Comparison of ENCODE assay signal across 20 cellular contexts in genomic region chr2:173386441-173387044, GRCh38. TPM values are rescaled to one million over a fixed set of nuclear protein-coding genes. Genes with fewer than 3 reads are reported as not detected.
DNase-seq lines count a peak whose midpoint lies in the region; ATAC-seq and TF ChIP-seq lines count a peak whose summit lies in the region.
"Had no signal": no experiment of that assay in that cellular context is flagged by ENCODE, and none has a peak within 500 bp of the region (broad histone marks: within the 10 kb centered on the region; RNA-seq: fewer than 3 reads in every experiment).

No MANE protein-coding gene starts in this region.

- H3K27me3 ChIP-seq in GM23338 (ENCODE audit: insufficient read depth) = no peaks in the 10 kb centered on the region

- H3K79me2 ChIP-seq in GM23338 (replicated peaks; ENCODE audit: insufficient read depth) = no peaks in the 10 kb centered on the region

- H3K9me2 ChIP-seq in GM23338 (ENCODE audit: insufficient read depth) = no peaks in the 10 kb centered on the region

- H3K36me3 ChIP-seq in GM23338 (ENCODE audit: insufficient read depth) = no peaks in the 10 kb centered on the region; the same call in 1 of the 2 replicates

- peaks cover 4% of the 10 kb centered on the region for H3K27me3 Mint-ChIP-seq in GM23338 (ENCODE audit: insufficient read depth, low read depth, poor library complexity)

- DNase-seq in GM23338 (ENCODE audit: low spot score) (peak; percentile 33), NCI-H2227 treated with DMSO at 0.1 percent for 48 hours (lab: John Stamatoyannopoulos, UW) (peak; percentile 48), left kidney (ENCODE audit: low read depth, low spot score) (peak; percentile 80), retina (peak; percentile 73), NCI-H526 (lab: John Stamatoyannopoulos, UW) (no peak)
- no peak for DNase-seq in activated naive CD4-positive, alpha-beta T cell treated with Interleukin-2 at 50 U/mL for 16 hours
- DNase-seq: DMS53, GF-D8, H7, HFFc6, KG1, NCI-H1092, NCI-H1436, NCI-H187 treated with DMSO at 0.1 percent for 48 hours, NCI-H446, NCI-H526 treated with DMSO at 0.1 percent for 48 hours had no signal

- peak overlapping the region; percentile 67; the same call in 1 of the 2 replicates for H2AFZ ChIP-seq in GM23338

- no peak for TF ChIP-seq CTCF in GM23338 (conservative IDR thresholded peaks at IDR 0.05; ENCODE audit: low read depth in 2 of 2)

- no peaks in the 10 kb centered on the region for H3K9me3 Mint-ChIP-seq in GM23338
- H3K9me3 Mint-ChIP-seq: HFFc6 had no signal

- peaks cover 8% of the 10 kb centered on the region; the same call in 2 of the 3 replicates for H3K36me3 Mint-ChIP-seq in GM23338 (ENCODE audit: low read depth)

- H3K4me1 Mint-ChIP-seq in GM23338 = peaks cover 15% of the 10 kb centered on the region

- peak overlapping the region; percentile 41; the same call in 1 of the 2 replicates for H3K27ac Mint-ChIP-seq in GM23338
- H3K27ac Mint-ChIP-seq: HFFc6 had no signal

- H3K4me1 ChIP-seq in GM23338 (ENCODE audit: insufficient read depth) = 0 out of 2 replicates have a peak, but pooled peaks cover 10% of the 10 kb centered on the region

- H3F3A ChIP-seq in GM23338 (replicated peaks; ENCODE audit: low read depth) = no peaks in the 10 kb centered on the region

- ATAC-seq in GM23338 (peak; percentile 77), HG03521 (IDR thresholded peaks at IDR 0.05; ENCODE audit: unreplicated experiment) (no peak)
- ATAC-seq: Right ventricle myocardium inferior had no signal

- H3K4me3 Mint-ChIP-seq in GM23338 = no peak overlapping the region
- H3K4me3 Mint-ChIP-seq: HFFc6 had no signal

- H3K27ac ChIP-seq in GM23338 (ENCODE audit: low read depth) = 0 out of 2 replicates have a peak overlapping the region, but pooled peaks have one; percentile 16
- H3K27ac ChIP-seq: C4-2B, HL-60 had no signal

- no peaks in the 10 kb centered on the region for H4K20me1 ChIP-seq in GM23338 (replicated peaks; ENCODE audit: insufficient read depth)

- no peak overlapping the region for H3K4me3 ChIP-seq in GM23338

- no peak overlapping the region for H3K4me2 ChIP-seq in GM23338

TF ChIP-seq in GM23338, 12 proteins besides CTCF, POLR2A, EP300 and RAD21:
- TF ChIP-seq EZH2phosphoT487 (IDR thresholded peaks at IDR 0.05; ENCODE audit: unreplicated experiment) (no peak), ETS1 (IDR thresholded peaks at IDR 0.05) (no peak), STAT1 (IDR thresholded peaks at IDR 0.05; ENCODE audit: unreplicated experiment) (no peak), JUNB (IDR thresholded peaks at IDR 0.05; ENCODE audit: unreplicated experiment) (no peak), REST (IDR thresholded peaks at IDR 0.05; ENCODE audit: unreplicated experiment) (no peak), NANOG (IDR thresholded peaks at IDR 0.05; ENCODE audit: borderline replicate concordance) (no peak), POLR2AphosphoS5 (IDR thresholded peaks at IDR 0.05; ENCODE audit: low read depth) (no peak), ZNF462 (CRISPR knock-in tag; IDR thresholded peaks at IDR 0.05) (no peak), ZNF331 (CRISPR knock-in tag; IDR thresholded peaks at IDR 0.05; ENCODE audit: low read depth) (no peak), EZH2 (IDR thresholded peaks at IDR 0.05; ENCODE audit: low read depth, unreplicated experiment) (no peak), CREB1 (CRISPR knock-in tag; IDR thresholded peaks at IDR 0.05; ENCODE audit: low read depth) (no peak), ZNF114 (CRISPR knock-in tag; IDR thresholded peaks at IDR 0.05) (no peak)

RNA-seq across cellular contexts. Expression of gene CDCA7, which starts 31.9 kb away (rescaled TPM):
- 84.3 and 95.5 TPM in 2 replicates for total RNA-seq in GM23338 (2014; rRNA removed; shearing (Covaris generic))
- polyA plus RNA-seq in GM23338 (2016; fragmentation: Nextera tagmentation; extraction: Ambion mirVana) = 52.7 and 63.7 TPM in 2 replicates

Comparison
In these comparisons a context has a peak if more than half of its experiments do, and no peak if none do; other contexts are left out.
1. DNase-seq: peak in GM23338 (single experiment), NCI-H2227 treated with DMSO at 0.1 percent for 48 hours (single experiment), left kidney (single experiment) and retina (single experiment); none in NCI-H526 (0 of 2) and activated naive CD4-positive, alpha-beta T cell treated with Interleukin-2 at 50 U/mL for 16 hours (single experiment).